Comparison of ENCODE assay signal across 8 cellular contexts in the genomic region with DNA sequence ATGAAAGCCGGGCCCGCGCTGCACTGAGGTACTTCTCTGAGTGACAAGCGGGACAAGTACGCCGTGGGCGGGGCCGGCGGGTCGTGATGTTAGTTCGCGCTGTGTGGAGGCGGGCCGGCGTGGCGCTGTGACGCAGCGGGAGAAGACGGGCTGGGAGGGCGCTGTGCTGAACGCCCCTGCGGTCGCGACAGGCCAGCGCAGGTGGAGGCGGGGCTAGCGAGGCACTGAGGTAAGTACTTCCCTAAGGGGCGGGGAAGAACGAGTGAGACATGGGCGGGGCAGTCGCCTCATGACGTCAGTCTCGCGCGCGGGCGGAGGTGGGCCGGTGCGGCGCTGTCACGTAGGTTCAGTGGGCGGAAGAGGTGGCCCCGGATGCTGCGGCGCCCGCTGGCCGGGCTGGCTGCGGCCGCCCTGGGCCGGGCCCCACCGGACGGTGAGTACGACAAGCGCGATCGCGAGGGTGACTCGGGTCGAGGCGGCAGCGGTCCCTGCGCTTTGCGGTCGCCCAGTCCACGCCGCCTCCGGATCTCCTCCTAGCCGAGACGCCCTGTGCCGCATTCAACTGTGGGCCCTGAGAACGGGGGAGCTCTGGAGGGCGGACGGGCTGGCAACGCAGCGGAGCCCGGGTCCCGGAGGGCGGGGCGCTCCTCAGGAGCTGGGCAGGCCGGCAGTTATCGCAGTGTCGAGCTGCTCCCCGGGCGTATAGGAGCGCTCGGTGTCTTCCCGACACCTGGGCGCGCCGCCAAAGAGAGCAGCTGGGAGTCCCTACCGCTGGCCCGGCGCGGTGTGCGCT. TPM values are rescaled to one million over a fixed set of nuclear protein-coding genes. Genes with fewer than 3 reads are reported as not detected.
DNase-seq lines count a peak whose midpoint lies in the region; ATAC-seq, FAIRE-seq and TF ChIP-seq lines count a peak whose summit lies in the region.

A gene with protein sequence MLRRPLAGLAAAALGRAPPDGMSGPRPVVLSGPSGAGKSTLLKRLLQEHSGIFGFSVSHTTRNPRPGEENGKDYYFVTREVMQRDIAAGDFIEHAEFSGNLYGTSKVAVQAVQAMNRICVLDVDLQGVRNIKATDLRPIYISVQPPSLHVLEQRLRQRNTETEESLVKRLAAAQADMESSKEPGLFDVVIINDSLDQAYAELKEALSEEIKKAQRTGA (plus strand): TSS at position 349 of the 793 bp plus-strand sequence. CDS start 24 bp downstream, at position 373.

- DNase-seq in BE2C (peak; percentile 100), GM19239 (ENCODE audit: insufficient read length, low spot score) (peak; percentile 90), NCI-H524 (lab: John Stamatoyannopoulos, UW) (peak; percentile 96 to 99), choroid plexus epithelial cell (ENCODE audit: low read depth) (peak; percentile 100), kidney epithelial cell (ENCODE audit: low read depth) (peak; percentile 98)
- DNase-seq in activated CD4-positive, alpha-beta T cell treated with anti-CD3 and anti-CD28 coated beads for 36 hours: peak; percentile 100
- peak; percentile 100 for DNase-seq in stimulated activated CD4-positive, alpha-beta T cell treated with anti-CD3 and anti-CD28 coated beads, Interleukin-15, amount 100 ng/mL, for 48 hours (ENCODE audit: low read depth in 2 of 2)

- peak within 1 kb of the TSS; percentile 95 for H3K4me3 ChIP-seq in BE2C (ENCODE audit: low read depth, low read length)
- H3K4me3 ChIP-seq in choroid plexus epithelial cell (ENCODE audit: low read depth, low read length): peak within 1 kb of the TSS; percentile 98
- H3K4me3 ChIP-seq in kidney epithelial cell (ENCODE audit: low read depth, low read length): peak within 1 kb of the TSS; percentile 56

- ATAC-seq in HG03457 (IDR thresholded peaks at IDR 0.05; ENCODE audit: unreplicated experiment): peak; percentile 89
- peak; percentile 95 for ATAC-seq in activated CD4-positive, alpha-beta T cell treated with anti-CD3 and anti-CD28 coated beads for 36 hours

- peak; percentile 99 for FAIRE-seq in GM19239 (lab: Jason Lieb, UNC)

- H3K4me1 ChIP-seq in BE2C: peaks cover 6% of the 10 kb centered on the region; the same call in 1 of the 2 replicates

- TF ChIP-seq CTCF in BE2C (IDR thresholded peaks at IDR 0.05; ENCODE audit: low read depth, low read length): no peak
- TF ChIP-seq CTCF in choroid plexus epithelial cell (conservative IDR thresholded peaks at IDR 0.05; ENCODE audit: low read depth, low read length): no peak
- peak; percentile 18 for TF ChIP-seq CTCF in kidney epithelial cell (IDR thresholded peaks at IDR 0.05; ENCODE audit: insufficient read depth, low read length, poor library complexity, severe bottlenecking)

- H3K36me3 ChIP-seq in BE2C: peaks cover 3% of the 10 kb centered on the region; the same call in 1 of the 2 replicates
- peaks cover 2% of the 10 kb centered on the region for H3K36me3 ChIP-seq in kidney epithelial cell (ENCODE audit: control insufficient read depth, insufficient read depth, low read length)

- peaks cover 12% of the 10 kb centered on the region for H3K27me3 ChIP-seq in BE2C
- no peaks in the 10 kb centered on the region for H3K27me3 ChIP-seq in kidney epithelial cell (ENCODE audit: control insufficient read depth, insufficient read depth, low read length)

- CTCF ChIA-PET in activated CD4-positive, alpha-beta T cell treated with anti-CD3 and anti-CD28 coated beads for 36 hours (lab: Charles Lee): interaction anchor here (2.1 to 5.4 kb wide), 2 partner anchors 9 to 26 kb away, joined by 8 to 29 read pairs; partner anchors contain the start of gene IBA57

- peak within 1 kb of the TSS; percentile 98 for H3K27ac Mint-ChIP-seq in activated CD4-positive, alpha-beta T cell treated with anti-CD3 and anti-CD28 coated beads for 36 hours

- H3K4me3 Mint-ChIP-seq in activated CD4-positive, alpha-beta T cell treated with anti-CD3 and anti-CD28 coated beads for 36 hours: peak within 1 kb of the TSS; percentile 97

- H3K4me1 Mint-ChIP-seq in activated CD4-positive, alpha-beta T cell treated with anti-CD3 and anti-CD28 coated beads for 36 hours: peaks cover 24% of the 10 kb centered on the region

- intact Hi-C loops in activated CD4-positive, alpha-beta T cell treated with anti-CD3 and anti-CD28 coated beads for 36 hours (cut with DNase I, micrococcal nuclease): loop anchor here (1.0 to 10.0 kb wide), 16 partner anchors 15 to 352 kb away; partner anchors contain the start of genes ARF1 (in 2 of the 2), MRPL55 (in 2 of the 2), TRIM11 (in 2 of the 2) and C1orf35 (in 1 of the 2)

- peaks cover 2% of the 10 kb centered on the region for H3K27me3 Mint-ChIP-seq in activated CD4-positive, alpha-beta T cell treated with anti-CD3 and anti-CD28 coated beads for 36 hours

- POLR2A ChIA-PET in activated CD4-positive, alpha-beta T cell treated with anti-CD3 and anti-CD28 coated beads for 36 hours (lab: Charles Lee): interaction anchor here (0.8 to 1.2 kb wide), 3 partner anchors 25 to 34 kb away, joined by 3 to 4 read pairs (median 4); partner anchors contain the start of gene IBA57

- no peaks in the 10 kb centered on the region for H3K9me3 ChIP-seq in BE2C

- no peaks in the 10 kb centered on the region for H3K9me3 Mint-ChIP-seq in activated CD4-positive, alpha-beta T cell treated with anti-CD3 and anti-CD28 coated beads for 36 hours (ENCODE audit: low read depth)

- H3K36me3 Mint-ChIP-seq in activated CD4-positive, alpha-beta T cell treated with anti-CD3 and anti-CD28 coated beads for 36 hours (ENCODE audit: low read depth): peaks cover 30% of the 10 kb centered on the region

RNA-seq across cellular contexts. Expression of the gene that starts here (rescaled TPM):
- polyA plus RNA-seq in BE2C (2012; ENCODE audit: insufficient read depth, insufficient read length, low read depth): 1,564 TPM
- 100 to 1,000 TPM; 196 to 270 TPM for total RNA-seq in activated CD4-positive, alpha-beta T cell treated with anti-CD3 and anti-CD28 coated beads for 36 hours
- total RNA-seq in kidney epithelial cell: 302 and 377 TPM in 2 replicates

Comparison
In these comparisons a context has a peak if more than half of its experiments do, and no peak if none do; other contexts are left out.
1. Peak in every context shown above with its lines: DNase-seq, ATAC-seq and H3K4me3 ChIP-seq.